12 cellular contexts compared by ENCODE assay signal in genomic region chr12:47717046-47717442, GRCh38. TPM values are rescaled to one million over a fixed set of nuclear protein-coding genes. Genes with fewer than 3 reads are reported as not detected.
DNase-seq lines count a peak whose midpoint lies in the region; ATAC-seq and TF ChIP-seq lines count a peak whose summit lies in the region.
"Had no signal": no experiment of that assay in that cellular context is flagged by ENCODE, and none has a peak within 500 bp of the region (broad histone marks: within the 10 kb centered on the region; RNA-seq: fewer than 3 reads in every experiment).

No MANE protein-coding gene starts in this region.

- no peak overlapping the region for H3K27ac Mint-ChIP-seq in MCF 10A (ENCODE audit: low read depth, unreplicated experiment)

- CTCF ChIA-PET in MCF 10A (lab: Yijun Ruan, JAX) = interaction anchor here (0.7 to 4.3 kb wide), 9 partner anchors 11 to 1105 kb away, joined by 3 to 70 read pairs (median 25); partner anchors contain the start of gene RPAP3

- no TSS peak for BruUV-seq in MCF 10A (replicated peaks; lab: Mats Ljungman, UMichigan)

- no peak for TF ChIP-seq CTCF in breast epithelium (IDR thresholded peaks at IDR 0.05)
- no peak for TF ChIP-seq CTCF in MCF 10A (IDR thresholded peaks at IDR 0.05; ENCODE audit: unreplicated experiment)
- TF ChIP-seq CTCF in prostate gland (IDR thresholded peaks at IDR 0.05) = no peak
- no peak for TF ChIP-seq CTCF in uterus (IDR thresholded peaks at IDR 0.05)

- TF ChIP-seq POLR2A in breast epithelium (IDR thresholded peaks at IDR 0.05) (no peak), prostate gland (IDR thresholded peaks at IDR 0.05) (no peak), uterus (IDR thresholded peaks at IDR 0.05) (no peak)

- no peak for ATAC-seq in left ventricle myocardium superior
- ATAC-seq in HG03025 (IDR thresholded peaks at IDR 0.05; ENCODE audit: low FRiP score, unreplicated experiment) = no peak
- no peak for ATAC-seq in GM21390 (IDR thresholded peaks at IDR 0.05; ENCODE audit: unreplicated experiment)

- WGBS in prostate gland = 87% methylated on average over 6 of the region's 6 CpGs

- H3K27me3 ChIP-seq in breast epithelium = no peaks in the 10 kb centered on the region
- no peaks in the 10 kb centered on the region for H3K27me3 ChIP-seq in prostate gland (replicated peaks; ENCODE audit: insufficient read depth)
- H3K27me3 ChIP-seq in uterus = no peaks in the 10 kb centered on the region
- H3K27me3 ChIP-seq: SJSA1 had no signal

- H3K4me3 ChIP-seq in breast epithelium = no peak overlapping the region
- H3K4me3 ChIP-seq in prostate gland = no peak overlapping the region
- no peak overlapping the region for H3K4me3 ChIP-seq in uterus
- H3K4me3 ChIP-seq: SJSA1 had no signal

- H3K36me3 Mint-ChIP-seq in MCF 10A (ENCODE audit: insufficient read depth, unreplicated experiment) = peaks cover 6% of the 10 kb centered on the region

- intact Hi-C loops in breast epithelium (cut with DNase I; ENCODE audit: low total_unique reads) (no loop called here), MCF 10A (cut with micrococcal nuclease) (loop anchor here (5.0 kb wide), 1 partner anchor 450 kb away; no protein-coding TSS in a partner anchor), left ventricle myocardium superior (cut with micrococcal nuclease) (loop anchor here (2.0 to 5.0 kb wide), 2 partner anchors 20 to 50 kb away; no protein-coding TSS in a partner anchor), prostate gland (cut with DNase I) (loop anchor here (2.0 to 10.0 kb wide), 4 partner anchors 20 to 248 kb away; partner anchors contain the start of genes RAPGEF3 and TMEM106C), uterus (cut with DNase I; ENCODE audit: low total_unique reads) (loop anchor here (5.0 to 10.0 kb wide), 2 partner anchors 60 to 118 kb away; no protein-coding TSS in a partner anchor)

- POLR2A ChIA-PET in MCF 10A (lab: Yijun Ruan, JAX) = interaction anchor here (0.6 kb wide), 1 partner anchor 120 kb away, joined by 3 read pairs; no protein-coding TSS in a partner anchor

- no peaks in the 10 kb centered on the region for H3K9me3 ChIP-seq in breast epithelium
- no peaks in the 10 kb centered on the region for H3K9me3 ChIP-seq in prostate gland
- H3K9me3 ChIP-seq in uterus = no peaks in the 10 kb centered on the region
- H3K9me3 ChIP-seq: SJSA1 had no signal

- no peak for DNase-seq in breast epithelium (ENCODE audit: low spot score in 2 of 2)
- no peak for DNase-seq in MCF 10A (ENCODE audit: unreplicated experiment)
- DNase-seq in left ventricle myocardium superior = peak; percentile 34
- no peak for DNase-seq in prostate gland (ENCODE audit: low spot score)
- peak in 1 of 2 donors; percentile 27 for DNase-seq in uterus
- DNase-seq in hippocampal formation (lab: John Stamatoyannopoulos, UW) = no peak
- DNase-seq: mammary epithelial cell, NCI-H187 had no signal

- H3K9me3 Mint-ChIP-seq in MCF 10A (ENCODE audit: unreplicated experiment) = no peaks in the 10 kb centered on the region
- H3K9me3 Mint-ChIP-seq: effector memory CD8-positive, alpha-beta T cell had no signal

- peaks cover 15% of the 10 kb centered on the region for H3K4me1 Mint-ChIP-seq in MCF 10A (ENCODE audit: insufficient read depth, unreplicated experiment)

- H3K36me3 ChIP-seq in breast epithelium (no peaks in the 10 kb centered on the region), prostate gland (no peaks in the 10 kb centered on the region), uterus (no peaks in the 10 kb centered on the region)
- H3K36me3 ChIP-seq: SJSA1 had no signal

- peak overlapping the region; percentile 83 to 98 for H3K27ac ChIP-seq in breast epithelium
- peak overlapping the region; percentile 70 to 73 for H3K27ac ChIP-seq in prostate gland
- H3K27ac ChIP-seq in uterus = peak overlapping the region; percentile 86 to 93

- H3K4me1 ChIP-seq in breast epithelium (peaks cover 26 to 32% of the 10 kb centered on the region in 2 donors), prostate gland (replicated peaks) (peaks cover 4% of the 10 kb centered on the region), uterus (peaks cover 3 to 5% of the 10 kb centered on the region in 2 donors)

- H3K27me3 Mint-ChIP-seq in MCF 10A (ENCODE audit: insufficient read depth, unreplicated experiment) = no peaks in the 10 kb centered on the region
- H3K27me3 Mint-ChIP-seq: effector memory CD8-positive, alpha-beta T cell had no signal

- H3K4me3 Mint-ChIP-seq in MCF 10A (ENCODE audit: unreplicated experiment) = no peak overlapping the region
- H3K4me3 Mint-ChIP-seq: effector memory CD8-positive, alpha-beta T cell had no signal

RNA-seq across cellular contexts. Expression of gene ENDOU, which starts 8.2 kb away (rescaled TPM):
- total RNA-seq in breast epithelium (1 to 10 TPM in 2 of 3 donors, under 1 TPM in 1; 0.98 to 1.4 (median 1.0) TPM), MCF 10A (2022) (not detected in 2 replicates), left ventricle myocardium superior (0.30 TPM), prostate gland (1 to 10 TPM in 1 of 2 donors, not detected in 1; 1.0 TPM), uterus (under 1 TPM in 2 of 4 donors, not detected in 2; 0.28 to 0.64 TPM)
- total RNA-seq: mammary epithelial cell, SJSA1 had no signal

RNA-seq across cellular contexts. Expression of gene RPAP3, which starts 11.2 kb away (rescaled TPM):
- total RNA-seq in breast epithelium (10 to 100 TPM; 11.4 to 25.0 (median 18.7) TPM), MCF 10A (2022) (16.2 and 22.5 TPM in 2 replicates), left ventricle myocardium superior (19.9 TPM), prostate gland (10 to 100 TPM; 15.0 to 26.5 TPM), uterus (10 to 100 TPM; 16.8 to 33.6 (median 22.2) TPM)

RNA-seq across cellular contexts. Expression of gene RAPGEF3, which starts 41.6 kb away (rescaled TPM):
- total RNA-seq in breast epithelium = 10 to 100 TPM; 40.6 to 87.8 (median 60.3) TPM
- total RNA-seq in MCF 10A (2022) = 1.4 and 3.4 TPM in 2 replicates
- 37.6 TPM for total RNA-seq in left ventricle myocardium superior
- total RNA-seq in prostate gland = 10 to 100 TPM; 19.1 to 28.5 TPM
- total RNA-seq in uterus = 100 to 1,000 TPM in 1 of 4 donors, 10 to 100 TPM in 3; 13.5 to 105 (median 48.7) TPM

RNA-seq across cellular contexts. Expression of gene SLC48A1, which starts 56.0 kb away (rescaled TPM):
- total RNA-seq in breast epithelium = 10 to 100 TPM; 27.5 to 51.5 (median 30.6) TPM
- 19.4 and 20.2 TPM in 2 replicates for total RNA-seq in MCF 10A (2022)
- 23.7 TPM for total RNA-seq in left ventricle myocardium superior
- 10 to 100 TPM; 39.0 to 52.5 TPM for total RNA-seq in prostate gland
- 10 to 100 TPM in 3 of 4 donors, 1 to 10 TPM in 1; 1.3 to 50.5 (median 15.4) TPM for total RNA-seq in uterus
